In the genomic region with DNA sequence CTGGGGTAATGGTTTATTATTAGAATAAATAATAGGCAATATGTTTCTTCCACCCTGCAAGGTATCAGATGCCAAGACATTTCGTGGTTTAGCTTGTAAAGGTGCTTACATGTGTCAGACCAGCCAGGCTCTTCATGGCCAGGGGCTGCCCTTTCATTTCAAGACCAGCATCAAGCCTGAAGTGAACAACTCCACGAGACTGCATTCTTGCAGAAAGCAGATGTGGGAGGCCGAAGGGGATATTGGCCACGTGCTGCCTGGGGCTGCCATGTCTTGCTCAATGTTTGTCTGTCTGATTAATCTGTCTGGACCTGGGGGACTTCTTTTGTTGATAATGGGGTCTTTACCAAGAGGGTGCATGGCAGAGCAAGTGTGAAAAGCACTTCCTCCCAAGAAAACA, we compare ENCODE assay signal across 1 cellular context.
TF ChIP-seq lines count a peak whose summit lies in the region.

No MANE protein-coding gene starts in this region.

TF ChIP-seq in HepG2, 621 proteins besides CTCF, POLR2A, EP300 and RAD21:
- TF ChIP-seq, protein P1, sequence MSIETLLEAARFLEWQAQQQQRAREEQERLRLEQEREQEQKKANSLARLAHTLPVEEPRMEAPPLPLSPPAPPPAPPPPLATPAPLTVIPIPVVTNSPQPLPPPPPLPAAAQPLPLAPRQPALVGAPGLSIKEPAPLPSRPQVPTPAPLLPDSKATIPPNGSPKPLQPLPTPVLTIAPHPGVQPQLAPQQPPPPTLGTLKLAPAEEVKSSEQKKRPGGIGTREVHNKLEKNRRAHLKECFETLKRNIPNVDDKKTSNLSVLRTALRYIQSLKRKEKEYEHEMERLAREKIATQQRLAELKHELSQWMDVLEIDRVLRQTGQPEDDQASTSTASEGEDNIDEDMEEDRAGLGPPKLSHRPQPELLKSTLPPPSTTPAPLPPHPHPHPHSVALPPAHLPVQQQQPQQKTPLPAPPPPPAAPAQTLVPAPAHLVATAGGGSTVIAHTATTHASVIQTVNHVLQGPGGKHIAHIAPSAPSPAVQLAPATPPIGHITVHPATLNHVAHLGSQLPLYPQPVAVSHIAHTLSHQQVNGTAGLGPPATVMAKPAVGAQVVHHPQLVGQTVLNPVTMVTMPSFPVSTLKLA (IDR thresholded peaks at IDR 0.05) = 0 out of 2 replicates have a peak, but pooled peaks have one; percentile 9
- no peak for TF ChIP-seq CBX5 (CRISPR knock-in tag; IDR thresholded peaks at IDR 0.05; ENCODE audit: borderline replicate concordance)
TF ChIP-seq in HepG2: peak in this region for 1.
